Comparison of ENCODE assay signal across 12 cellular contexts in the genomic region with DNA sequence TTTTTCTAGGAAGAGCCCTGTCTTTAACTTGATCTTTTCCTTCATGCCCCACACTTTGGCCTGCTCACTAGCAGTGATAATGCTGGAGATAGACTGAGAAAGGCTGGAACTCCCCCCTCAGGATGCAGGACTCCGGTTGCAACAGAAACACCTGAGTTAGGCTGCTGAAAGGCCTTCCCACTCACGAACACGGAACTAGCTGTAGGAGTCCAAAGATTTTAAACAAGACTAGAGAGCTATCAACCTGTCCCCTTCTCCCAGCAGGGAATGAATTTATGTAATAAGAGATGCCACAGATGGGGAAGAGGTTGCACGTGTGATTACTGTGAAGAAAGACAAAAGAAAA. TPM values are rescaled to one million over a fixed set of nuclear protein-coding genes. Genes with fewer than 3 reads are reported as not detected.
DNase-seq lines count a peak whose midpoint lies in the region; ATAC-seq and TF ChIP-seq lines count a peak whose summit lies in the region.
"Had no signal": no experiment of that assay in that cellular context is flagged by ENCODE, and none has a peak within 500 bp of the region (broad histone marks: within the 10 kb centered on the region; RNA-seq: fewer than 3 reads in every experiment).

No MANE protein-coding gene starts in this region.

- no peak for ATAC-seq in GM19328 (IDR thresholded peaks at IDR 0.05; ENCODE audit: unreplicated experiment)

- H3K27ac Mint-ChIP-seq in HFFc6, result no peak overlapping the region
- H3K27ac Mint-ChIP-seq: CD14-positive monocyte, IgD-negative memory B cell had no signal

- H3K9me3 Mint-ChIP-seq in HFFc6, result no peaks in the 10 kb centered on the region
- H3K9me3 Mint-ChIP-seq: CD14-positive monocyte; CD8-positive, alpha-beta memory T cell; IgD-negative memory B cell had no signal

- TF ChIP-seq EP300 in transverse colon (IDR thresholded peaks at IDR 0.05; ENCODE audit: low read depth), result no peak

- peaks cover 5% of the 10 kb centered on the region for H3K4me1 Mint-ChIP-seq in HFFc6 (ENCODE audit: low read depth)

- no peaks in the 10 kb centered on the region for H3K9me3 ChIP-seq in iPS-20b (ENCODE audit: insufficient read depth, low read depth, low read length)
- no peaks in the 10 kb centered on the region for H3K9me3 ChIP-seq in breast epithelium
- no peaks in the 10 kb centered on the region for H3K9me3 ChIP-seq in transverse colon
- H3K9me3 ChIP-seq: A549, Caco-2 had no signal

- H3K4me1 ChIP-seq in iPS-20b (ENCODE audit: insufficient read depth, low read length) (peaks cover 8% of the 10 kb centered on the region; the same call in 1 of the 2 replicates), breast epithelium (no peaks in the 10 kb centered on the region), transverse colon (no peaks in the 10 kb centered on the region)
- H3K4me1 ChIP-seq: A549, Caco-2 had no signal

- in situ Hi-C loops in transverse colon (cut with MboI; ENCODE audit: low pct_ligation_motif_present in 1 of 4, low pct_unique_long_range_greater_than_20kb in 1 of 4, low sequenced_read_pairs in 3 of 4), result no loop called here

- DNase-seq in HFFc6 (no peak), caudate nucleus (lab: John Stamatoyannopoulos, UW) (peak in 5 of 61 donors; percentile 18 to 42 (median 24)), breast epithelium (ENCODE audit: low spot score in 2 of 2) (no peak), transverse colon (no peak)
- DNase-seq: GDM1 had no signal

- no peaks in the 10 kb centered on the region for H3K27me3 ChIP-seq in iPS-20b (ENCODE audit: insufficient read depth, low read length)
- H3K27me3 ChIP-seq in breast epithelium, result peaks cover 0 to 7% of the 10 kb centered on the region in 2 donors
- no peaks in the 10 kb centered on the region for H3K27me3 ChIP-seq in transverse colon

- H3K4me3 ChIP-seq in iPS-20b (ENCODE audit: low read length) (no peak overlapping the region), breast epithelium (no peak overlapping the region), transverse colon (no peak overlapping the region)
- H3K4me3 ChIP-seq: A549 had no signal

- H3K27ac ChIP-seq in caudate nucleus (ENCODE audit: low read depth, low read length), result peak overlapping the region; percentile 44
- no peak overlapping the region for H3K27ac ChIP-seq in iPS-20b (ENCODE audit: low read length)
- H3K27ac ChIP-seq in breast epithelium, result no peak overlapping the region
- no peak overlapping the region for H3K27ac ChIP-seq in transverse colon
- H3K27ac ChIP-seq: A549 had no signal

- no peaks in the 10 kb centered on the region for H3K36me3 ChIP-seq in iPS-20b (ENCODE audit: insufficient read depth, low read depth, low read length)
- no peaks in the 10 kb centered on the region for H3K36me3 ChIP-seq in breast epithelium
- H3K36me3 ChIP-seq in transverse colon, result no peaks in the 10 kb centered on the region

- H3K4me3 Mint-ChIP-seq in HFFc6, result peak overlapping the region; percentile 13; the same call in 1 of the 2 replicates
- H3K4me3 Mint-ChIP-seq: CD8-positive, alpha-beta memory T cell; IgD-negative memory B cell had no signal

- TF ChIP-seq POLR2A in breast epithelium (IDR thresholded peaks at IDR 0.05) (no peak), transverse colon (IDR thresholded peaks at IDR 0.05) (no peak)

- intact Hi-C loops in breast epithelium (cut with DNase I; ENCODE audit: low total_unique reads) (no loop called here), transverse colon (cut with DNase I; ENCODE audit: low total_unique reads) (no loop called here)

- 40 to 79% methylated on average over 1 to 4 of the region's 4 CpGs for WGBS in transverse colon (ENCODE audit: low coverage in 1 of 2), 2 donors

- TF ChIP-seq CTCF in HFFc6 (IDR thresholded peaks at IDR 0.05) (no peak), breast epithelium (IDR thresholded peaks at IDR 0.05) (no peak), transverse colon (IDR thresholded peaks at IDR 0.05) (no peak)

- H3K36me3 Mint-ChIP-seq in HFFc6 (ENCODE audit: low read depth), result no peaks in the 10 kb centered on the region
- H3K36me3 Mint-ChIP-seq: CD14-positive monocyte; CD8-positive, alpha-beta memory T cell; IgD-negative memory B cell had no signal

- H3K9ac ChIP-seq in iPS-20b (ENCODE audit: low read depth, low read length), result peak overlapping the region; percentile 33; the same call in 1 of the 2 replicates

- H3K27me3 Mint-ChIP-seq in HFFc6 (ENCODE audit: insufficient read depth), result peaks cover 38% of the 10 kb centered on the region

RNA-seq across cellular contexts. Expression of a gene that starts 13.0 kb away (rescaled TPM):
- total RNA-seq in HFFc6 (2021; fragmentation: NEBNext Ultra II Directional; extraction: Animal tissue kit (Norgen Biotek cat#: 25700)), result not detected
- 1 to 10 TPM; 1.9 to 2.6 (median 1.9) TPM for total RNA-seq in breast epithelium
- total RNA-seq in transverse colon, result 1 to 10 TPM in 1 of 4 donors, under 1 TPM in 3; 0.20 to 1.1 (median 0.58) TPM
- total RNA-seq: CD8-positive, alpha-beta memory T cell had no signal
